In genomic region chr1:153990468-153991150, GRCh38 we compare ENCODE assay signal across 8 cellular contexts. TPM values are rescaled to one million over a fixed set of nuclear protein-coding genes. Genes with fewer than 3 reads are reported as not detected.
A peak's percentile ranks its signal among the peaks of the same experiment; 100 is the strongest.
DNase-seq lines count a peak whose midpoint lies in the region; ATAC-seq, FAIRE-seq and TF ChIP-seq lines count a peak whose summit lies in the region.

Gene RPS27, plus strand, starts transcription at chr1:153990762. Its CDS starts 35 bp downstream, at chr1:153990797.

- CTCF ChIA-PET in OCI-LY7 (lab: Charles Lee; ENCODE audit: unreplicated experiment) (no interaction called here), endothelial cell of umbilical vein (lab: Charles Lee) (interaction anchor here (0.7 to 1.1 kb wide), 3 partner anchors 13 to 313 kb away, joined by 3 read pairs; partner anchors contain the start of gene JTB)

- H4K20me1 ChIP-seq in OCI-LY7 (ENCODE audit: insufficient read depth, low read length) (peaks cover 5% of the 10 kb centered on the region; the same call in 1 of the 2 replicates), endothelial cell of umbilical vein (replicated peaks; ENCODE audit: control insufficient read depth, extremely low read depth, insufficient read depth, low read length) (no peaks in the 10 kb centered on the region)

- H3K9me2 ChIP-seq in OCI-LY7 (ENCODE audit: insufficient read depth, low read length): no peaks in the 10 kb centered on the region

- no peak for TF ChIP-seq CTCF in OCI-LY7 (conservative IDR thresholded peaks at IDR 0.05; ENCODE audit: low read length)
- TF ChIP-seq CTCF in endothelial cell of umbilical vein (IDR thresholded peaks at IDR 0.05; ENCODE audit: extremely low read depth in 1 of 2, insufficient read depth in 1 of 2, low read depth in 1 of 2, low read length in 2 of 2): no peak

- dilution Hi-C loops in endothelial cell of umbilical vein (cut with MboI; ENCODE audit: extremely low pct_ligation_motif_present, low sequenced_read_pairs): no loop called here

- H3K9me3 ChIP-seq in OCI-LY7 (ENCODE audit: low read length) (no peaks in the 10 kb centered on the region; the same call in 1 of the 2 replicates), endothelial cell of umbilical vein (replicated peaks; ENCODE audit: control insufficient read depth, insufficient read depth, low read length) (no peaks in the 10 kb centered on the region)

- H3K9me1 ChIP-seq in endothelial cell of umbilical vein (replicated peaks; ENCODE audit: control insufficient read depth, extremely low read depth, insufficient read depth, low read length): no peaks in the 10 kb centered on the region

- H3K9ac ChIP-seq in endothelial cell of umbilical vein (replicated peaks; ENCODE audit: extremely low read depth, insufficient read depth, low read length): peak within 1 kb of the TSS; percentile 91

- BruUV-seq in OCI-LY7 (replicated peaks; lab: Mats Ljungman, UMichigan) (no TSS peak), endothelial cell of umbilical vein (replicated peaks; lab: Mats Ljungman, UMichigan) (no TSS peak)

- POLR2A ChIA-PET in OCI-LY7 (lab: Charles Lee) (interaction anchor here (0.5 to 1.4 kb wide), 12 partner anchors 12 to 1302 kb away, joined by 3 to 6 read pairs (median 3); partner anchors contain the start of genes CREB3L4 and JTB), endothelial cell of umbilical vein (lab: Charles Lee) (interaction anchor here (0.6 to 1.4 kb wide), 9 partner anchors 9 to 230 kb away, joined by 3 to 8 read pairs (median 3); partner anchors contain the start of genes CREB3L4, DENND4B, SLC39A1 and UBAP2L)

- H3K79me2 ChIP-seq in OCI-LY7 (ENCODE audit: insufficient read depth, low read depth, low read length) (peaks cover 27% of the 10 kb centered on the region), endothelial cell of umbilical vein (ENCODE audit: control insufficient read depth, insufficient read depth, low read length) (peaks cover 24% of the 10 kb centered on the region)

- FAIRE-seq in endothelial cell of umbilical vein (lab: Jason Lieb, UNC): peak; percentile 93

- H3K27ac ChIP-seq in OCI-LY7 (ENCODE audit: low read depth, low read length, poor library complexity, severe bottlenecking) (peak within 1 kb of the TSS; percentile 62), endothelial cell of umbilical vein (ENCODE audit: insufficient read depth, low read depth, low read length) (peak within 1 kb of the TSS; percentile 90)

- intact Hi-C loops in OCI-LY7 (cut with micrococcal nuclease; ENCODE audit: unreplicated experiment): loop anchor here (1.0 kb wide), 1 partner anchor 282 kb away; the partner anchor contains the start of gene HAX1
- intact Hi-C loops in endothelial cell of umbilical vein (cut with micrococcal nuclease): loop anchor here (1.0 to 10.0 kb wide), 6 partner anchors 27 to 1958 kb away; partner anchors contain the start of genes NUP210L and SLC39A1

- H3K36me3 ChIP-seq in OCI-LY7 (ENCODE audit: insufficient read depth, low read length) (peaks cover 49% of the 10 kb centered on the region), endothelial cell of umbilical vein (ENCODE audit: control insufficient read depth in 2 of 2, extremely low read depth in 1 of 2, insufficient read depth in 2 of 2, low read length in 2 of 2) (peaks cover 9 to 10% of the 10 kb centered on the region in 2 experiments)

- no peaks in the 10 kb centered on the region for H3K27me3 ChIP-seq in endothelial cell of umbilical vein (ENCODE audit: control insufficient read depth in 2 of 2, insufficient read depth in 2 of 2, low read length in 2 of 2)

- H3K4me1 ChIP-seq in OCI-LY7 (ENCODE audit: insufficient read depth, low read length, poor library complexity, severe bottlenecking) (peaks cover 50% of the 10 kb centered on the region), endothelial cell of umbilical vein (ENCODE audit: control insufficient read depth, extremely low read depth, insufficient read depth, low read length) (peaks cover 24% of the 10 kb centered on the region)

- peak; percentile 91 for DNase-seq in Caki2 (ENCODE audit: low read depth)
- DNase-seq in HuH-7.5 (ENCODE audit: low spot score): peak; percentile 94
- peak; percentile 99 for DNase-seq in OCI-LY7 (ENCODE audit: low spot score)
- DNase-seq in activated T-cell treated with anti-CD3 and anti-CD28 coated beads for 1 hour (ENCODE audit: low read depth): peak; percentile 75
- DNase-seq in endothelial cell of umbilical vein (ENCODE audit: low read depth, low spot score): peak; percentile 96
- peak; percentile 98 for DNase-seq in midbrain (lab: John Stamatoyannopoulos, UW)
- DNase-seq in stimulated activated CD8-positive, alpha-beta memory T cell treated with anti-CD3 and anti-CD28 coated beads, Interleukin-2, amount 100 ng/mL, for 48 hours (ENCODE audit: low read depth in 2 of 2): peak; percentile 64 to 67

- TF ChIP-seq POLR2A in endothelial cell of umbilical vein (IDR thresholded peaks at IDR 0.05; ENCODE audit: low read depth, low read length): peak; percentile 99

- H2AFZ ChIP-seq in OCI-LY7 (ENCODE audit: low read length) (peak within 1 kb of the TSS; percentile 66), endothelial cell of umbilical vein (ENCODE audit: low read depth, low read length) (peak within 1 kb of the TSS; percentile 17)

- peak; percentile 73 for ATAC-seq in GM21423 (IDR thresholded peaks at IDR 0.05; ENCODE audit: unreplicated experiment)

- H3K4me3 ChIP-seq in OCI-LY7 (ENCODE audit: low read depth, low read length, poor library complexity, severe bottlenecking): peak within 1 kb of the TSS; percentile 81
- peak within 1 kb of the TSS; percentile 15 to 86 (median 79) for H3K4me3 ChIP-seq in endothelial cell of umbilical vein (replicated peaks in 1 of 3; ENCODE audit: insufficient read depth in 1 of 3, low read depth in 1 of 3, low read length in 3 of 3)

- in situ Hi-C loops in Caki2 (cut with HindIII; ENCODE audit: low pct_unique_long_range_greater_than_20kb, low sequenced_read_pairs): no loop called here

- H3K4me2 ChIP-seq in OCI-LY7 (ENCODE audit: low read length) (peak within 1 kb of the TSS; percentile 77), endothelial cell of umbilical vein (ENCODE audit: insufficient read depth, low read length) (peak within 1 kb of the TSS; percentile 95)

TF ChIP-seq in endothelial cell of umbilical vein, 7 proteins besides CTCF, POLR2A, EP300 and RAD21:
- TF ChIP-seq JUN (IDR thresholded peaks at IDR 0.05; ENCODE audit: borderline replicate concordance, insufficient read depth, insufficient read length, low read depth) (peak; percentile 80), POLR2AphosphoS5 (IDR thresholded peaks at IDR 0.05; ENCODE audit: insufficient read depth, low read depth, low read length) (peak; percentile 99), FOS (IDR thresholded peaks at IDR 0.05; ENCODE audit: borderline replicate concordance, insufficient read depth, low read length) (peak; percentile 15), MAX (IDR thresholded peaks at IDR 0.05; ENCODE audit: insufficient read depth, insufficient read length) (no peak)

RNA-seq across cellular contexts. Expression of gene RPS27, which starts in this region (rescaled TPM):
- 2,094 and 2,421 TPM in 2 replicates for total RNA-seq in Caki2 (2014; rRNA removed; shearing (Covaris generic); ENCODE audit: low replicate concordance)
- 4,465 and 5,738 TPM in 2 replicates for total RNA-seq in OCI-LY7 (2014; rRNA removed; shearing (Covaris generic))
- total RNA-seq in OCI-LY7 (2022): 2,833 and 3,163 TPM in 2 replicates
- 1,120 and 1,234 TPM in 2 replicates for total RNA-seq in endothelial cell of umbilical vein
- 1,521 and 1,700 TPM in 2 replicates for polyA plus RNA-seq in endothelial cell of umbilical vein
- polyA plus RNA-seq in endothelial cell of umbilical vein (2011; cell fraction: cytosol; rRNA removed): 3,621 and 5,064 TPM in 2 replicates
- 712 and 1,136 TPM in 2 replicates for polyA plus RNA-seq in endothelial cell of umbilical vein (2011; cell fraction: nucleus; rRNA removed)
- polyA plus RNA-seq in endothelial cell of umbilical vein (2012): 3,094 and 3,779 TPM in 2 replicates
- 521 and 898 TPM in 2 replicates for polyA minus RNA-seq in endothelial cell of umbilical vein
- 550 TPM for polyA minus RNA-seq in endothelial cell of umbilical vein (2011; cell fraction: cytosol; rRNA and poly(A)+ RNA removed)
- 203 and 225 TPM in 2 replicates for polyA minus RNA-seq in endothelial cell of umbilical vein (2011; cell fraction: nucleus; rRNA and poly(A)+ RNA removed)

Comparison
In these comparisons a context has a peak if more than half of its experiments do, and no peak if none do; other contexts are left out.
1. Peak in every context shown above with its lines: DNase-seq, ATAC-seq, H3K4me3 ChIP-seq and H3K27ac ChIP-seq.